In genomic region chr16:21300309-21301167, GRCh38 we compare ENCODE assay signal across 8 cellular contexts. TPM values are rescaled to one million over a fixed set of nuclear protein-coding genes. Genes with fewer than 3 reads are reported as not detected.
A peak's percentile ranks its signal among the peaks of the same experiment; 100 is the strongest.
DNase-seq lines count a peak whose midpoint lies in the region; ATAC-seq and TF ChIP-seq lines count a peak whose summit lies in the region.

No MANE protein-coding gene starts in this region.

- peaks cover 31% of the 10 kb centered on the region for H3K4me1 ChIP-seq in suprapubic skin

- TF ChIP-seq POLR2A in suprapubic skin (IDR thresholded peaks at IDR 0.05), result peak in 1 of 2 donors; percentile 60

- peak overlapping the region; percentile 9 to 97 (median 85) for H3K27ac Mint-ChIP-seq in naive B cell

- H3K4me3 Mint-ChIP-seq in naive B cell, result peak overlapping the region; percentile 86 to 98 (median 96)

- peak overlapping the region; percentile 97 for H3K27ac ChIP-seq in suprapubic skin

- H3K9me3 ChIP-seq in suprapubic skin, result no peaks in the 10 kb centered on the region

- H3K9me3 Mint-ChIP-seq in naive B cell, result no peaks in the 10 kb centered on the region

- peaks cover 29 to 31% (median 29%) of the 10 kb centered on the region in 3 donors for H3K4me1 Mint-ChIP-seq in naive B cell

- H3K36me3 Mint-ChIP-seq in naive B cell, result no peaks in the 10 kb centered on the region

- peak; percentile 71 for TF ChIP-seq CTCF in GM20000 (IDR thresholded peaks at IDR 0.05; ENCODE audit: extremely low read depth, missing control alignments)
- peak; percentile 97 for TF ChIP-seq CTCF in fibroblast of pulmonary artery (IDR thresholded peaks at IDR 0.05; ENCODE audit: low read length, missing control alignments)
- peak; percentile 65 to 79 for TF ChIP-seq CTCF in suprapubic skin (IDR thresholded peaks at IDR 0.05)

- peak; percentile 98 for DNase-seq in DMS 273 treated with DMSO at 0.1 percent for 48 hours (lab: John Stamatoyannopoulos, UW)
- peak; percentile 87 for DNase-seq in GM20000 (ENCODE audit: low spot score)
- peak; percentile 99 for DNase-seq in HT-29 (ENCODE audit: low spot score)
- DNase-seq in NCI-H82 treated with DMSO at 0.1 percent for 48 hours (lab: John Stamatoyannopoulos, UW; ENCODE audit: unreplicated experiment), result peak; percentile 92
- DNase-seq in activated T-cell treated with anti-CD3 and anti-CD28 coated beads, Interleukin-2, amount 50 U/mL, for 1 hour, result peak; percentile 28
- DNase-seq in fibroblast of pulmonary artery (ENCODE audit: low read depth), result peak; percentile 100
- DNase-seq in naive B cell, result peak; percentile 52
- DNase-seq in suprapubic skin (ENCODE audit: low spot score in 2 of 2), result peak; percentile 95 to 97

- H3K27me3 Mint-ChIP-seq in naive B cell, result peaks cover 0 to under 1% (median 0%) of the 10 kb centered on the region in 3 donors

- H3K27me3 ChIP-seq in suprapubic skin, result no peaks in the 10 kb centered on the region

- no peak for TF ChIP-seq EP300 in suprapubic skin (IDR thresholded peaks at IDR 0.05)

- H3K4me3 ChIP-seq in fibroblast of pulmonary artery (replicated peaks; ENCODE audit: low read depth, low read length) (peak overlapping the region; percentile 66), suprapubic skin (peak overlapping the region; percentile 81)

- peak; percentile 35 to 56 for ATAC-seq in naive B cell (ENCODE audit: low read depth in 2 of 2)

- WGBS in suprapubic skin, result under 1% methylated on average over 36 of the region's 36 CpGs

- no peaks in the 10 kb centered on the region for H3K36me3 ChIP-seq in suprapubic skin

RNA-seq across cellular contexts. Expression of gene CRYM, which starts 22.4 kb away (rescaled TPM):
- 0.61 and 1.8 TPM in 2 replicates for total RNA-seq in HT-29 (2014; rRNA removed; shearing (Covaris generic))
- 10 to 100 TPM in 1 of 6 donors, 1 to 10 TPM in 5; 2.4 to 13.0 (median 3.4) TPM for polyA plus RNA-seq in naive B cell (ENCODE audit: low read depth in 6 of 6)
- 10 to 100 TPM in 1 of 4 donors, 1 to 10 TPM in 2, under 1 TPM in 1; 0.91 to 13.2 (median 5.5) TPM for total RNA-seq in suprapubic skin

Comparison
In these comparisons a context has a peak if more than half of its experiments do, and no peak if none do; other contexts are left out.
1. Peak in every context shown above with its lines: DNase-seq, ATAC-seq, H3K4me3 ChIP-seq and H3K27ac ChIP-seq.
2. DNase-seq: peak in every context shown above with its lines; median percentile 100 in fibroblast of pulmonary artery; 99 in HT-29; 98 in DMS 273 treated with DMSO at 0.1 percent for 48 hours; 96 in suprapubic skin; 92 in NCI-H82 treated with DMSO at 0.1 percent for 48 hours; 87 in GM20000; 52 in naive B cell; 28 in activated T-cell treated with anti-CD3 and anti-CD28 coated beads, Interleukin-2, amount 50 U/mL, for 1 hour.